9 cellular contexts compared by ENCODE assay signal in genomic region chr13:42420304-42420703, GRCh38.
DNase-seq lines count a peak whose midpoint lies in the region; ATAC-seq, FAIRE-seq and TF ChIP-seq lines count a peak whose summit lies in the region.
"Had no signal": no experiment of that assay in that cellular context is flagged by ENCODE, and none has a peak within 500 bp of the region (broad histone marks: within the 10 kb centered on the region; RNA-seq: fewer than 3 reads in every experiment).

No MANE protein-coding gene starts in this region.

- in situ Hi-C loops in GM13977 (cut with MboI; ENCODE audit: low pct_unique_long_range_greater_than_20kb, low sequenced_read_pairs, unreplicated experiment): no loop called here
- in situ Hi-C loops in K562 (cut with MboI): no loop called here
- in situ Hi-C loops in HepG2 (cut with HindIII; ENCODE audit: extremely low pct_ligation_motif_present, low pct_unique_long_range_greater_than_20kb): no loop called here

- H3K9me3 ChIP-seq in K562 (replicated peaks; ENCODE audit: control insufficient read depth, insufficient read depth, low read depth, low read length): no peaks in the 10 kb centered on the region
- no peaks in the 10 kb centered on the region for H3K9me3 ChIP-seq in SJCRH30 (replicated peaks)
- H3K9me3 ChIP-seq in HepG2 (ENCODE audit: low read length): no peaks in the 10 kb centered on the region
- H3K9me3 ChIP-seq: neutrophil had no signal

- BruUV-seq in K562 (replicated peaks; lab: Mats Ljungman, UMichigan): no TSS peak
- no TSS peak for BruUV-seq in HepG2 (replicated peaks; lab: Mats Ljungman, UMichigan)

- CTCF ChIA-PET in K562 (lab: Yijun Ruan, JAX; ENCODE audit: low intra/inter-chr PET ratio) (no interaction called here), HepG2 (lab: Yijun Ruan, JAX; ENCODE audit: low intra/inter-chr PET ratio, low total read pairs) (no interaction called here)

- no peaks in the 10 kb centered on the region for H3K9me1 ChIP-seq in K562 (ENCODE audit: control insufficient read depth, insufficient read depth, low read length)

- DNase-seq in GM13977 (ENCODE audit: low spot score): peak; percentile 21
- DNase-seq in K562 (ENCODE audit: extremely low read depth in 1 of 4, low spot score in 3 of 4): no peak
- no peak for DNase-seq in DMS79 (lab: John Stamatoyannopoulos, UW)
- DNase-seq in SJCRH30: no peak
- no peak for DNase-seq in HepG2 (ENCODE audit: low spot score)
- DNase-seq in glomerular visceral epithelial cell (ENCODE audit: extremely low spot score): no peak

- H3K27me3 ChIP-seq in K562 (ENCODE audit: control insufficient read depth in 2 of 2, insufficient read depth in 2 of 2, low read length in 2 of 2) (no peaks in the 10 kb centered on the region), SJCRH30 (no peaks in the 10 kb centered on the region), HepG2 (ENCODE audit: control insufficient read depth in 1 of 2, insufficient read depth in 2 of 2, low read length in 2 of 2) (no peaks in the 10 kb centered on the region)
- H3K27me3 ChIP-seq: neutrophil had no signal

- no peak for FAIRE-seq in K562 (lab: Jason Lieb, UNC)
- no peak for FAIRE-seq in HepG2 (lab: Jason Lieb, UNC)

- H3K4me3 ChIP-seq in K562: no peak overlapping the region
- H3K4me3 ChIP-seq in SJCRH30: no peak overlapping the region
- no peak overlapping the region for H3K4me3 ChIP-seq in HepG2 (replicated peaks in 1 of 3; ENCODE audit: insufficient read depth in 1 of 3, low read depth in 2 of 3, low read length in 3 of 3)

- intact Hi-C loops in K562 (cut with micrococcal nuclease): no loop called here
- intact Hi-C loops in HepG2 (cut with micrococcal nuclease; ENCODE audit: unreplicated experiment): no loop called here

- H2AFZ ChIP-seq in K562 (ENCODE audit: low read depth, low read length) (no peak overlapping the region), HepG2 (ENCODE audit: low read length) (no peak overlapping the region)

- TF ChIP-seq EP300 in K562 (IDR thresholded peaks at IDR 0.05; ENCODE audit: low read length) (no peak), HepG2 (IDR thresholded peaks at IDR 0.05; ENCODE audit: low read depth in 2 of 2, low read length in 2 of 2) (no peak), HepG2 (CRISPR knock-in tag; IDR thresholded peaks at IDR 0.05; ENCODE audit: borderline replicate concordance) (no peak)

- H3K79me2 ChIP-seq in K562 (ENCODE audit: control insufficient read depth, insufficient read depth, low read length) (no peaks in the 10 kb centered on the region), HepG2 (ENCODE audit: insufficient read depth, low read length) (no peaks in the 10 kb centered on the region)

- H3K27ac ChIP-seq in K562 (ENCODE audit: extremely low read depth, low read depth, low read length) (no peak overlapping the region), SJCRH30 (no peak overlapping the region), HepG2 (ENCODE audit: extremely low read length, insufficient read depth, low read length) (no peak overlapping the region)
- H3K27ac ChIP-seq: neutrophil had no signal

- H4K20me1 ChIP-seq in K562 (replicated peaks; ENCODE audit: control insufficient read depth, insufficient read depth, low read length) (no peaks in the 10 kb centered on the region), HepG2 (ENCODE audit: insufficient read depth, low read length) (no peaks in the 10 kb centered on the region)

- no peaks in the 10 kb centered on the region for H3K4me1 ChIP-seq in K562 (replicated peaks in 1 of 2; ENCODE audit: control insufficient read depth in 2 of 2, insufficient read depth in 2 of 2, low read length in 2 of 2)
- no peaks in the 10 kb centered on the region for H3K4me1 ChIP-seq in SJCRH30
- no peaks in the 10 kb centered on the region for H3K4me1 ChIP-seq in HepG2 (ENCODE audit: insufficient read depth, low read length)

- no peak for TF ChIP-seq CTCF in GM13977 (IDR thresholded peaks at IDR 0.05; ENCODE audit: extremely low read depth, insufficient read depth, missing control alignments)
- TF ChIP-seq CTCF in K562 (IDR thresholded peaks at IDR 0.05 in 2 of 3, conservative IDR thresholded peaks at IDR 0.05 in 1 of 3; ENCODE audit: insufficient read depth in 2 of 3, low read depth in 1 of 3, low read length in 3 of 3): no peak
- no peak for TF ChIP-seq CTCF in HepG2 (CRISPR knock-in tag; IDR thresholded peaks at IDR 0.05)

- H3K9ac ChIP-seq in K562 (ENCODE audit: insufficient read depth in 1 of 2, low read depth in 2 of 2, low read length in 2 of 2) (no peak overlapping the region), HepG2 (ENCODE audit: insufficient read depth, low read depth, low read length) (no peak overlapping the region)

- 0% methylated on average over 2 of the region's 2 CpGs for WGBS in K562 (ENCODE audit: insufficient coverage, low coverage, missing lambda C conversion rate)
- 4% methylated on average over 2 of the region's 2 CpGs for WGBS in HepG2 (ENCODE audit: low lambda C conversion rate)

- H3K4me2 ChIP-seq in K562 (ENCODE audit: insufficient read depth, low read length): no peak overlapping the region
- H3K4me2 ChIP-seq in HepG2 (ENCODE audit: low read depth, low read length): no peak overlapping the region

- TF ChIP-seq RAD21 in K562 (CRISPR knock-in tag; conservative IDR thresholded peaks at IDR 0.05 in 1 of 2, IDR thresholded peaks at IDR 0.05 in 1 of 2) (no peak), HepG2 (CRISPR knock-in tag; IDR thresholded peaks at IDR 0.05) (no peak)

- peak; percentile 68 for ATAC-seq in GM19468 (IDR thresholded peaks at IDR 0.05; ENCODE audit: extremely low read depth, unreplicated experiment)
- peak; percentile 63 for ATAC-seq in HG03342 (IDR thresholded peaks at IDR 0.05; ENCODE audit: unreplicated experiment)
- ATAC-seq in K562: no peak
- ATAC-seq in HepG2: no peak

- POLR2A ChIA-PET in K562 (lab: Yijun Ruan, JAX): no interaction called here
- POLR2A ChIA-PET in HepG2 (lab: Yijun Ruan, JAX): no interaction called here

- no peak for TF ChIP-seq POLR2A in K562 (conservative IDR thresholded peaks at IDR 0.05)
- no peak for TF ChIP-seq POLR2A in HepG2 (IDR thresholded peaks at IDR 0.05; ENCODE audit: insufficient read depth in 1 of 2, low read depth in 2 of 2, low read length in 2 of 2)

- H3K36me3 ChIP-seq in K562 (ENCODE audit: control insufficient read depth, insufficient read depth, low read length) (no peaks in the 10 kb centered on the region), SJCRH30 (no peaks in the 10 kb centered on the region), HepG2 (replicated peaks in 1 of 2; ENCODE audit: control insufficient read depth in 1 of 2, insufficient read depth in 2 of 2, low read length in 2 of 2) (no peaks in the 10 kb centered on the region)
- H3K36me3 ChIP-seq: neutrophil had no signal

TF ChIP-seq in K562, 482 proteins besides CTCF, POLR2A, EP300 and RAD21:
- no peak for TF ChIP-seq ERF (CRISPR knock-in tag; IDR thresholded peaks at IDR 0.05)
- 0 out of 2 replicates have a peak, but pooled peaks have one; percentile 10 for TF ChIP-seq EGR1 (conservative IDR thresholded peaks at IDR 0.05)

TF ChIP-seq in HepG2, 621 proteins besides CTCF, POLR2A, EP300 and RAD21:
- no peak for TF ChIP-seq NR2F2 (IDR thresholded peaks at IDR 0.05; ENCODE audit: borderline replicate concordance, low read depth)
- no peak for TF ChIP-seq NFKBIZ (CRISPR knock-in tag; IDR thresholded peaks at IDR 0.05)
- no peak for TF ChIP-seq NR1H2 (CRISPR knock-in tag; IDR thresholded peaks at IDR 0.05; ENCODE audit: borderline replicate concordance, low read depth)
- TF ChIP-seq MIXL1 (CRISPR knock-in tag; IDR thresholded peaks at IDR 0.05): no peak
- TF ChIP-seq ARID4A (CRISPR knock-in tag; IDR thresholded peaks at IDR 0.05; ENCODE audit: borderline replicate concordance): no peak
- TF ChIP-seq ZSCAN31 (CRISPR knock-in tag; IDR thresholded peaks at IDR 0.05; ENCODE audit: low read depth): no peak
- no peak for TF ChIP-seq ZNF572 (CRISPR knock-in tag; IDR thresholded peaks at IDR 0.05)
- TF ChIP-seq ZC3H4 (CRISPR knock-in tag; IDR thresholded peaks at IDR 0.05; ENCODE audit: borderline replicate concordance): no peak
- TF ChIP-seq ZNF501 (CRISPR knock-in tag; IDR thresholded peaks at IDR 0.05): no peak
- no peak for TF ChIP-seq ARNTL (CRISPR knock-in tag; IDR thresholded peaks at IDR 0.05)
- no peak for TF ChIP-seq SAFB2 (CRISPR knock-in tag; IDR thresholded peaks at IDR 0.05; ENCODE audit: borderline replicate concordance, low read depth)
- TF ChIP-seq PCBP1 (IDR thresholded peaks at IDR 0.05; ENCODE audit: borderline replicate concordance, low read depth, low read length): no peak

Comparison
In these comparisons a context has a peak if more than half of its experiments do, and no peak if none do; other contexts are left out.
1. ATAC-seq: peak in GM19468 (single experiment) and HG03342 (single experiment); none in K562 (single experiment) and HepG2 (single experiment).